Comparison of ENCODE assay signal across 20 cellular contexts in the genomic region with DNA sequence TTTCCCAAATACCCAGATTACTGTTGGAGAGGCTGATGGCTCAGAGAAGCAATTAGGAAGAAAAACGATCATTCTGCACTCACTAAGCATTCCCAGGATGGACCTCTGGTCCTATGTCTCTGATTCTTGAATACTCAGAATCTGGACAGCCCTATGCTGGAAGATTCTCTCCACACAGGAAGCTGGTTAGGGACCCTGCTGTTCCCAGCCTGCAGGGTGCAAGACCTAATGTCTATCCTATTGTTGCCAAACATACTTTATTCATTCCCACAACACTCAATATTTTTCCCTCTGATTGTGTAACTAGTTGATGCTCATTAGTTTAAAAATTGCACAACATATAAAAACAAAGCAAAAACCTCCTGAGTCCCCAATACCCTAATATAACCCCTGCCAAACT.
"Had no signal": no experiment of that assay in that cellular context is flagged by ENCODE, and none has a peak within 500 bp of the region (broad histone marks: within the 10 kb centered on the region; RNA-seq: fewer than 3 reads in every experiment).

No MANE protein-coding gene starts in this region.

- ATAC-seq: mucosa of descending colon; naive thymus-derived CD8-positive, alpha-beta T cell; stimulated activated effector memory CD8-positive, alpha-beta T cell treated with anti-CD3 and anti-CD28 coated beads, Interleukin-12 subunit alpha, Interleukin-12 subunit beta, amount 100 ng/mL, for 72 hours; stimulated activated naive CD8-positive, alpha-beta T cell treated with anti-CD3 and anti-CD28 coated beads, Interleukin-15, Interleukin-2, amounts not matched to agents 100 U/mL and 50 U/mL, for 24 hours had no signal

- H2AFZ ChIP-seq: hepatocyte had no signal

- H3K79me2 ChIP-seq: hepatocyte had no signal

- H3K4me1 ChIP-seq: psoas muscle, suprapubic skin, tibial artery had no signal

- H3K4me2 ChIP-seq: hepatocyte had no signal

- DNase-seq: central memory CD4-positive, alpha-beta T cell; effector CD4-positive, alpha-beta T cell; endodermal cell; gastrocnemius medialis; kidney; left cardiac atrium; mucosa of descending colon; naive thymus-derived CD8-positive, alpha-beta T cell; psoas muscle; retina; stimulated activated CD4-positive, alpha-beta T cell treated with anti-CD3 and anti-CD28 coated beads, Interleukin-4, amount 100 ng/mL, for 1 hour; stimulated activated CD8-positive, alpha-beta memory T cell treated with anti-CD3 and anti-CD28 coated beads, Interleukin-4, amount 100 ng/mL, for 48 hours; stimulated activated naive CD8-positive, alpha-beta T cell treated with anti-CD3 and anti-CD28 coated beads, Interleukin-15, Interleukin-2, amounts not matched to agents 100 U/mL and 50 U/mL, for 24 hours; tibial artery; upper lobe of left lung had no signal

- H3K4me3 ChIP-seq: coronary artery, gastrocnemius medialis, hepatocyte, mucosa of descending colon, psoas muscle, suprapubic skin, tibial artery, upper lobe of left lung had no signal

- H3K9me3 ChIP-seq: gastrocnemius medialis, mucosa of descending colon, neutrophil, psoas muscle, suprapubic skin, tibial artery, upper lobe of left lung had no signal

- H3K27me3 ChIP-seq: gastrocnemius medialis, suprapubic skin, tibial artery, upper lobe of left lung had no signal

- H3K27ac ChIP-seq: coronary artery, gastrocnemius medialis, hepatocyte, neutrophil, psoas muscle, suprapubic skin, tibial artery had no signal

- H3K36me3 ChIP-seq: gastrocnemius medialis, neutrophil, suprapubic skin, tibial artery, upper lobe of left lung had no signal

- FAIRE-seq: kidney had no signal
